In genomic region chr3:76432396-76432795, GRCh38 we compare ENCODE assay signal across 18 cellular contexts.
DNase-seq lines count a peak whose midpoint lies in the region; ATAC-seq, FAIRE-seq and TF ChIP-seq lines count a peak whose summit lies in the region.
"Had no signal": no experiment of that assay in that cellular context is flagged by ENCODE, and none has a peak within 500 bp of the region (broad histone marks: within the 10 kb centered on the region; RNA-seq: fewer than 3 reads in every experiment).

No MANE protein-coding gene starts in this region.

- no peak overlapping the region for H2AFZ ChIP-seq in astrocyte (ENCODE audit: low read depth, low read length)
- no peak overlapping the region for H2AFZ ChIP-seq in smooth muscle cell (ENCODE audit: low read depth)
- no peak overlapping the region for H2AFZ ChIP-seq in neural progenitor cell (replicated peaks)

- peak; percentile 74 for DNase-seq in HCEC 1CT
- DNase-seq in astrocyte (ENCODE audit: low read depth), result no peak
- DNase-seq in foreskin fibroblast, result peak; percentile 1 to 11
- no peak for DNase-seq in smooth muscle cell (lab: John Stamatoyannopoulos, UW; ENCODE audit: unreplicated experiment)
- DNase-seq in neural progenitor cell (ENCODE audit: low spot score), result no peak
- no peak for DNase-seq in GDM1 (lab: John Stamatoyannopoulos, UW)
- DNase-seq: 8988T; CD4-positive, alpha-beta memory T cell; DMS153; DMS79; GF-D8; H9 had no signal

- no peak for FAIRE-seq in astrocyte (lab: Jason Lieb, UNC)
- FAIRE-seq: GM12891, GM19239, H1 had no signal

- no peaks in the 10 kb centered on the region for H3K79me2 ChIP-seq in astrocyte (ENCODE audit: insufficient read depth, low read length)
- no peaks in the 10 kb centered on the region for H3K79me2 ChIP-seq in smooth muscle cell (ENCODE audit: low read depth)
- no peaks in the 10 kb centered on the region for H3K79me2 ChIP-seq in neural progenitor cell (ENCODE audit: low read depth)

- H4K20me1 ChIP-seq in astrocyte (ENCODE audit: insufficient read depth, low read length) (no peaks in the 10 kb centered on the region), smooth muscle cell (ENCODE audit: low read depth) (no peaks in the 10 kb centered on the region), neural progenitor cell (ENCODE audit: low read depth) (no peaks in the 10 kb centered on the region)
- H4K20me1 ChIP-seq: BLaER1 had no signal

- peaks cover 2% of the 10 kb centered on the region for H3K36me3 Mint-ChIP-seq in astrocyte (ENCODE audit: low read depth, unreplicated experiment)
- H3K36me3 Mint-ChIP-seq in neural progenitor cell, result no peaks in the 10 kb centered on the region
- H3K36me3 Mint-ChIP-seq: CD14-positive monocyte; CD4-positive, alpha-beta memory T cell had no signal

- no peaks in the 10 kb centered on the region for H3F3A ChIP-seq in smooth muscle cell (ENCODE audit: low read depth)
- no peaks in the 10 kb centered on the region for H3F3A ChIP-seq in neural progenitor cell (ENCODE audit: low read depth)

- H3K4me2 ChIP-seq in astrocyte (ENCODE audit: low read length) (no peak overlapping the region), smooth muscle cell (no peak overlapping the region), neural progenitor cell (no peak overlapping the region)
- H3K4me2 ChIP-seq: BLaER1 had no signal

- H3K27ac Mint-ChIP-seq in astrocyte (ENCODE audit: unreplicated experiment), result peak overlapping the region; percentile 21
- H3K27ac Mint-ChIP-seq in neural progenitor cell, result no peak overlapping the region
- H3K27ac Mint-ChIP-seq: CD14-positive monocyte; CD4-positive, alpha-beta memory T cell; H9 had no signal

- no peaks in the 10 kb centered on the region for H3K9me3 ChIP-seq in astrocyte (ENCODE audit: insufficient read depth, low read depth, low read length)
- no peaks in the 10 kb centered on the region for H3K9me3 ChIP-seq in smooth muscle cell (replicated peaks; ENCODE audit: low read depth)
- no peaks in the 10 kb centered on the region for H3K9me3 ChIP-seq in neural progenitor cell (ENCODE audit: low read depth)

- H3K4me3 ChIP-seq in astrocyte (ENCODE audit: insufficient read depth, low read depth, low read length) (no peak overlapping the region), foreskin fibroblast (ENCODE audit: low read depth in 1 of 2, low read length in 2 of 2) (no peak overlapping the region), smooth muscle cell (no peak overlapping the region), neural progenitor cell (no peak overlapping the region)
- H3K4me3 ChIP-seq: BLaER1 had no signal

- 69% methylated on average over 4 of the region's 4 CpGs for WGBS in smooth muscle cell (ENCODE audit: low lambda C conversion rate)

- H3K4me1 ChIP-seq in astrocyte (ENCODE audit: insufficient read depth, low read length), result peaks cover 2% of the 10 kb centered on the region
- H3K4me1 ChIP-seq in smooth muscle cell (ENCODE audit: low read depth), result no peaks in the 10 kb centered on the region
- no peaks in the 10 kb centered on the region for H3K4me1 ChIP-seq in neural progenitor cell

- H3K9me3 Mint-ChIP-seq in astrocyte (ENCODE audit: unreplicated experiment) (no peaks in the 10 kb centered on the region), neural progenitor cell (no peaks in the 10 kb centered on the region)
- H3K9me3 Mint-ChIP-seq: H9 had no signal

- peak overlapping the region; percentile 3 for H3K4me3 Mint-ChIP-seq in astrocyte (ENCODE audit: unreplicated experiment)
- no peak overlapping the region for H3K4me3 Mint-ChIP-seq in neural progenitor cell
- H3K4me3 Mint-ChIP-seq: CD14-positive monocyte; CD4-positive, alpha-beta memory T cell; H9 had no signal

- TF ChIP-seq CTCF in astrocyte (IDR thresholded peaks at IDR 0.05; ENCODE audit: insufficient read depth, low read depth, low read length), result no peak
- TF ChIP-seq CTCF in foreskin fibroblast (IDR thresholded peaks at IDR 0.05; ENCODE audit: low read depth, low read length), result no peak
- TF ChIP-seq CTCF in smooth muscle cell (IDR thresholded peaks at IDR 0.05; ENCODE audit: borderline replicate concordance, insufficient read depth, poor library complexity, severe bottlenecking), result no peak
- no peak for TF ChIP-seq CTCF in neural progenitor cell (IDR thresholded peaks at IDR 0.05)

- no peak for ATAC-seq in HG03095 (IDR thresholded peaks at IDR 0.05; ENCODE audit: unreplicated experiment)

- H3K36me3 ChIP-seq in astrocyte (ENCODE audit: insufficient read depth, low read length) (no peaks in the 10 kb centered on the region), smooth muscle cell (ENCODE audit: low read depth) (no peaks in the 10 kb centered on the region), neural progenitor cell (no peaks in the 10 kb centered on the region)
- H3K36me3 ChIP-seq: BLaER1 had no signal

- H3K27ac ChIP-seq in astrocyte (ENCODE audit: low read depth, low read length), result no peak overlapping the region
- H3K27ac ChIP-seq in smooth muscle cell (ENCODE audit: low read depth), result peak overlapping the region; percentile 57
- H3K27ac ChIP-seq in neural progenitor cell, result no peak overlapping the region
- H3K27ac ChIP-seq: BLaER1 had no signal

- no peak overlapping the region for H3K9ac ChIP-seq in astrocyte (ENCODE audit: low read length)
- no peak overlapping the region for H3K9ac ChIP-seq in smooth muscle cell (ENCODE audit: low read depth)
- H3K9ac ChIP-seq in neural progenitor cell, result no peak overlapping the region
- H3K9ac ChIP-seq: BLaER1 had no signal

- H3K27me3 Mint-ChIP-seq in astrocyte (ENCODE audit: low read depth, unreplicated experiment), result no peaks in the 10 kb centered on the region
- H3K27me3 Mint-ChIP-seq in neural progenitor cell (ENCODE audit: insufficient read depth, low read depth), result no peaks in the 10 kb centered on the region
- H3K27me3 Mint-ChIP-seq: CD4-positive, alpha-beta memory T cell had no signal

- peaks cover 14% of the 10 kb centered on the region for H3K4me1 Mint-ChIP-seq in astrocyte (ENCODE audit: low read depth, unreplicated experiment)
- no peaks in the 10 kb centered on the region for H3K4me1 Mint-ChIP-seq in neural progenitor cell
- H3K4me1 Mint-ChIP-seq: CD14-positive monocyte; CD4-positive, alpha-beta memory T cell had no signal

- H3K27me3 ChIP-seq in astrocyte (ENCODE audit: insufficient read depth, low read length) (no peaks in the 10 kb centered on the region), smooth muscle cell (ENCODE audit: low read depth) (no peaks in the 10 kb centered on the region), neural progenitor cell (no peaks in the 10 kb centered on the region)
- H3K27me3 ChIP-seq: BLaER1 had no signal

Comparison
In these comparisons a context has a peak if more than half of its experiments do, and no peak if none do; other contexts are left out.
1. DNase-seq: peak in HCEC 1CT (single experiment) and foreskin fibroblast (2 of 2); none in astrocyte (single experiment), smooth muscle cell (single experiment), neural progenitor cell (single experiment) and GDM1 (single experiment).